ENCODE assay signal across 16 cellular contexts in the genomic region with DNA sequence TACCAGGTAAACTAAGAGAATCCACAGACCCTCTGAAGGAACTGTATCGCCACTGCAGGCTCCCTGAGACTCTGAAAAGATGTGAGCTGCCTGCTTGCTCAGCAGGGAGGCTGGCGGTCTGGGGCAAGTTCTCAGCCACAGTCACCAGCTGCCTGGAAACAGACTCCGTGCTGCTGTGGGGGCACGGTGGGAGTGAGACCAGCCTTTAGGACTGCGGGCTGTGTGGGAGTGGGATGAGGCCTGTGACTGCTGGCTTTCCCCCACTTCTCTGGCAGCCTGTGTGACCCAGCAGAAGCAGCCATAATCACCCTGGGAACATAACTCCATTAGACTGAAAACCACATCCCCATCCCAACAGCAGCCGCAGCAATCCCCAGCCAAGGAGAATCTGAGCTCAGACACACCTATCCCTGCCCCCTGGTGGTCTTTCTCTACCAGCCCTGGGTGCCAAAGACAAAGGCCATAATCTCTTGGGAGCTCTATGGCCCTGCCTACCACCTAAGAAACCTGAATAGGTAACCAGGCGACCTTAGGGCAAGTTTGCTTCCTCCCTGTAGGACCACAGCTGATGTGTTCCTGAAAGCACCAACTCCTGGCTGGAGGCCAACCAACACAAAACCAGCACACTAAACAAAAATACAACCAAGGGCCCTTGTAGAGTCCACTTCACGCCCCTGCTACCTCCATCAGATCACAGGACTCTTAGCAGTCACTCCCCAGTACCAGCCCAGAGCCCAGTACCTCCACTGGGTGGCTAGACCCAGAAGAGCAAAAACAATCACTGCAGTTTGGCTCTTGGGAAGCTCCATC.
DNase-seq lines count a peak whose midpoint lies in the region; ATAC-seq, FAIRE-seq and TF ChIP-seq lines count a peak whose summit lies in the region.
"Had no signal": no experiment of that assay in that cellular context is flagged by ENCODE, and none has a peak within 500 bp of the region (broad histone marks: within the 10 kb centered on the region; RNA-seq: fewer than 3 reads in every experiment).

No MANE protein-coding gene starts in this region.

- peak overlapping the region; percentile 48 for H2BK5ac ChIP-seq in mesenchymal stem cell (ENCODE audit: low read depth, low read length, poor library complexity, severe bottlenecking)

- no peak for TF ChIP-seq POLR2A in A549 (IDR thresholded peaks at IDR 0.05; ENCODE audit: low read length)

- H3K4me1 ChIP-seq in A549: peaks cover 12% of the 10 kb centered on the region; the same call in 2 of the 3 replicates
- no peaks in the 10 kb centered on the region for H3K4me1 ChIP-seq in HEK293 (ENCODE audit: control insufficient read depth, insufficient read depth, low read length)
- peaks cover 10% of the 10 kb centered on the region for H3K4me1 ChIP-seq in mesenchymal stem cell (ENCODE audit: control insufficient read depth, insufficient read depth, low read depth, low read length)
- H3K4me1 ChIP-seq in heart right ventricle: peaks cover 0 to 2% (median 0%) of the 10 kb centered on the region in 9 donors
- H3K4me1 ChIP-seq: colonic mucosa, heart left ventricle had no signal

- peaks cover 13% of the 10 kb centered on the region for H3K4me1 Mint-ChIP-seq in stimulated activated memory B cell treated with anti-CD40 and anti-IgM and Interleukin-4, amounts not matched to agents 10 μg/mL and 1 μg/mL and 100 μg/mL, for 72 hours

- DNase-seq in A549 (ENCODE audit: low read depth in 1 of 2, low spot score in 1 of 2) (no peak), astrocyte of the spinal cord (ENCODE audit: low read depth, low spot score) (peak; percentile 67), mesenchymal stem cell (no peak), DMS79 (lab: John Stamatoyannopoulos, UW) (no peak), AG20443 (ENCODE audit: low spot score) (no peak), heart right ventricle (no peak)
- DNase-seq: activated CD4-positive, alpha-beta memory T cell treated with anti-CD3 and anti-CD28 coated beads for 36 hours; colonic mucosa; COR-L47; heart left ventricle; left cardiac atrium; NCI-H2171 treated with DMSO at 0.1 percent for 48 hours had no signal

- no peak overlapping the region for H2BK120ac ChIP-seq in mesenchymal stem cell (ENCODE audit: low read depth, low read length)

- H4K8ac ChIP-seq in mesenchymal stem cell (ENCODE audit: low read length): no peak overlapping the region

- H2BK15ac ChIP-seq in mesenchymal stem cell (ENCODE audit: low read depth, poor library complexity, severe bottlenecking): no peak overlapping the region

- H3K4me2 ChIP-seq in A549 (peak overlapping the region; percentile 3; the same call in 1 of the 3 replicates), mesenchymal stem cell (ENCODE audit: low read length, poor library complexity, severe bottlenecking) (no peak overlapping the region)

- TF ChIP-seq RAD21 in A549 (conservative IDR thresholded peaks at IDR 0.05 in 1 of 2, IDR thresholded peaks at IDR 0.05 in 1 of 2): no peak

- H3K36me3 ChIP-seq in HEK293 (ENCODE audit: control insufficient read depth in 2 of 2, insufficient read depth in 1 of 2, low read length in 2 of 2) (no peaks in the 10 kb centered on the region), mesenchymal stem cell (ENCODE audit: control insufficient read depth in 1 of 2, insufficient read depth in 2 of 2, low read depth in 1 of 2, low read length in 2 of 2) (peaks cover 0 to 11% of the 10 kb centered on the region in 2 experiments), heart right ventricle (no peaks in the 10 kb centered on the region)
- H3K36me3 ChIP-seq: colonic mucosa, heart left ventricle had no signal

- H3K9ac ChIP-seq in mesenchymal stem cell (ENCODE audit: low read length): no peak overlapping the region

- POLR2A ChIA-PET in A549 (lab: Yijun Ruan, JAX): no interaction called here
- POLR2A ChIA-PET in HEK293 (lab: Yijun Ruan, JAX): no interaction called here

- H3K9me3 Mint-ChIP-seq in stimulated activated memory B cell treated with anti-CD40 and anti-IgM and Interleukin-4, amounts not matched to agents 10 μg/mL and 1 μg/mL and 100 μg/mL, for 72 hours: peaks cover 12% of the 10 kb centered on the region

- H3K36me3 Mint-ChIP-seq in stimulated activated memory B cell treated with anti-CD40 and anti-IgM and Interleukin-4, amounts not matched to agents 10 μg/mL and 1 μg/mL and 100 μg/mL, for 72 hours: peaks cover 49% of the 10 kb centered on the region

- H3K27ac ChIP-seq in A549 (no peak overlapping the region), HEK293 (ENCODE audit: extremely low read depth, low read depth, low read length) (no peak overlapping the region), mesenchymal stem cell (ENCODE audit: low read length, poor library complexity, severe bottlenecking) (peak overlapping the region; percentile 68), heart right ventricle (no peak overlapping the region)
- H3K27ac ChIP-seq: colonic mucosa, heart left ventricle had no signal

- TF ChIP-seq CTCF in A549 (IDR thresholded peaks at IDR 0.05): no peak
- TF ChIP-seq CTCF in HEK293 (tag by site-specific recombination; IDR thresholded peaks at IDR 0.05): no peak
- TF ChIP-seq CTCF in astrocyte of the spinal cord (IDR thresholded peaks at IDR 0.05; ENCODE audit: low read depth, low read length): peak; percentile 31
- no peak for TF ChIP-seq CTCF in heart right ventricle (IDR thresholded peaks at IDR 0.05)

- H4K91ac ChIP-seq in mesenchymal stem cell (ENCODE audit: low read length): no peak overlapping the region

- no peak overlapping the region for H2AFZ ChIP-seq in mesenchymal stem cell (ENCODE audit: low read depth, low read length)

- no peak overlapping the region for H3K18ac ChIP-seq in mesenchymal stem cell (ENCODE audit: low read depth in 1 of 2, low read length in 2 of 2)

- no peaks in the 10 kb centered on the region for H3K27me3 Mint-ChIP-seq in stimulated activated memory B cell treated with anti-CD40 and anti-IgM and Interleukin-4, amounts not matched to agents 10 μg/mL and 1 μg/mL and 100 μg/mL, for 72 hours
- H3K27me3 Mint-ChIP-seq: activated CD4-positive, alpha-beta memory T cell treated with anti-CD3 and anti-CD28 coated beads for 36 hours had no signal

- H3K4me3 ChIP-seq in A549: no peak overlapping the region
- H3K4me3 ChIP-seq in HEK293 (ENCODE audit: low read depth, low read length): no peak overlapping the region
- no peak overlapping the region for H3K4me3 ChIP-seq in astrocyte of the spinal cord (ENCODE audit: low read depth, low read length)
- no peak overlapping the region for H3K4me3 ChIP-seq in mesenchymal stem cell (ENCODE audit: insufficient read depth in 1 of 2, low read depth in 1 of 2, low read length in 2 of 2)
- no peak overlapping the region for H3K4me3 ChIP-seq in heart right ventricle
- H3K4me3 ChIP-seq: colonic mucosa, heart left ventricle had no signal

- CTCF ChIA-PET in A549 (lab: Yijun Ruan, JAX): no interaction called here
- CTCF ChIA-PET in HEK293 (lab: Yijun Ruan, JAX): interaction anchor here (0.5 kb wide), 1 partner anchor 617 kb away, joined by 6 read pairs; no protein-coding TSS in a partner anchor

- H3K27me3 ChIP-seq in mesenchymal stem cell (ENCODE audit: control insufficient read depth in 1 of 2, insufficient read depth in 1 of 2, low read length in 2 of 2) (no peaks in the 10 kb centered on the region), heart right ventricle (no peaks in the 10 kb centered on the region)
- H3K27me3 ChIP-seq: colonic mucosa, heart left ventricle had no signal

- in situ Hi-C loops in astrocyte of the spinal cord (cut with HindIII; ENCODE audit: low sequenced_read_pairs): no loop called here

- no peak overlapping the region for H3K4me3 Mint-ChIP-seq in stimulated activated memory B cell treated with anti-CD40 and anti-IgM and Interleukin-4, amounts not matched to agents 10 μg/mL and 1 μg/mL and 100 μg/mL, for 72 hours
- H3K4me3 Mint-ChIP-seq: activated CD4-positive, alpha-beta memory T cell treated with anti-CD3 and anti-CD28 coated beads for 36 hours had no signal

- H2BK12ac ChIP-seq in mesenchymal stem cell (ENCODE audit: low read length in 2 of 2): no peak overlapping the region

- no peaks in the 10 kb centered on the region for H3K79me1 ChIP-seq in mesenchymal stem cell (replicated peaks; ENCODE audit: low read length, poor library complexity, severe bottlenecking)

- no peak overlapping the region for H3K23ac ChIP-seq in mesenchymal stem cell (ENCODE audit: low read length in 2 of 2)

- H3K14ac ChIP-seq in mesenchymal stem cell (ENCODE audit: low read length in 2 of 2): no peak overlapping the region

- ATAC-seq in A549: no peak; a peak in 1 of 6 replicates
- ATAC-seq in stimulated activated memory B cell treated with anti-CD40 and anti-IgM and Interleukin-4, amounts not matched to agents 10 μg/mL and 1 μg/mL and 100 μg/mL, for 72 hours: no peak
- no peak for ATAC-seq in heart right ventricle
- ATAC-seq: esophagus mucosa, heart left ventricle, left cardiac atrium had no signal

- no peak overlapping the region for H3K4ac ChIP-seq in mesenchymal stem cell (ENCODE audit: low read depth in 1 of 2, low read length in 2 of 2)

- H3K27ac Mint-ChIP-seq in stimulated activated memory B cell treated with anti-CD40 and anti-IgM and Interleukin-4, amounts not matched to agents 10 μg/mL and 1 μg/mL and 100 μg/mL, for 72 hours: no peak overlapping the region
- H3K27ac Mint-ChIP-seq: activated CD4-positive, alpha-beta memory T cell treated with anti-CD3 and anti-CD28 coated beads for 36 hours had no signal

- no peaks in the 10 kb centered on the region for H3K9me3 ChIP-seq in A549
- no peaks in the 10 kb centered on the region for H3K9me3 ChIP-seq in HEK293 (ENCODE audit: control insufficient read depth, insufficient read depth, low read depth, low read length)
- H3K9me3 ChIP-seq in mesenchymal stem cell (ENCODE audit: control insufficient read depth, low read length): no peaks in the 10 kb centered on the region
- peaks cover 0 to 44% (median 11%) of the 10 kb centered on the region in 11 donors for H3K9me3 ChIP-seq in heart right ventricle
- H3K9me3 ChIP-seq: colonic mucosa had no signal

- TF ChIP-seq EP300 in A549 (IDR thresholded peaks at IDR 0.05): no peak

- WGBS in A549 (ENCODE audit: missing lambda C conversion rate): 92% methylated on average over 8 of the region's 8 CpGs
- WGBS in mesenchymal stem cell: 88% methylated on average over 8 of the region's 8 CpGs
- 91 to 94% methylated on average over 8 of the region's 8 CpGs for WGBS in heart right ventricle, 2 donors

- FAIRE-seq in A549 (lab: Jason Lieb, UNC): no peak
- FAIRE-seq: TTC549 had no signal

- intact Hi-C loops in heart right ventricle (cut with DNase I): no loop called here

- H2AK5ac ChIP-seq in mesenchymal stem cell (ENCODE audit: low read length, severe bottlenecking): peak overlapping the region; percentile 12

TF ChIP-seq in A549, 52 proteins besides CTCF, POLR2A, EP300 and RAD21 (continues in another document):
- no peak for TF ChIP-seq BHLHE40 (IDR thresholded peaks at IDR 0.05; ENCODE audit: low read depth, low read length)
- no peak for TF ChIP-seq RNF2 (IDR thresholded peaks at IDR 0.05; ENCODE audit: borderline replicate concordance, low read depth)
- no peak for TF ChIP-seq MYC (IDR thresholded peaks at IDR 0.05; ENCODE audit: borderline replicate concordance, low read length)

TF ChIP-seq in HEK293, 187 proteins besides CTCF, POLR2A, EP300 and RAD21 (continues in another document):
- TF ChIP-seq ZEB2 (tag by site-specific recombination; IDR thresholded peaks at IDR 0.05) (no peak), ZNF133 (tag by site-specific recombination; IDR thresholded peaks at IDR 0.05) (no peak), IKZF3 (tag by site-specific recombination; IDR thresholded peaks at IDR 0.05) (no peak), ZNF585B (tag by site-specific recombination; IDR thresholded peaks at IDR 0.05) (no peak)
